ENCODE assay signal across 1 cellular context in the genomic region with DNA sequence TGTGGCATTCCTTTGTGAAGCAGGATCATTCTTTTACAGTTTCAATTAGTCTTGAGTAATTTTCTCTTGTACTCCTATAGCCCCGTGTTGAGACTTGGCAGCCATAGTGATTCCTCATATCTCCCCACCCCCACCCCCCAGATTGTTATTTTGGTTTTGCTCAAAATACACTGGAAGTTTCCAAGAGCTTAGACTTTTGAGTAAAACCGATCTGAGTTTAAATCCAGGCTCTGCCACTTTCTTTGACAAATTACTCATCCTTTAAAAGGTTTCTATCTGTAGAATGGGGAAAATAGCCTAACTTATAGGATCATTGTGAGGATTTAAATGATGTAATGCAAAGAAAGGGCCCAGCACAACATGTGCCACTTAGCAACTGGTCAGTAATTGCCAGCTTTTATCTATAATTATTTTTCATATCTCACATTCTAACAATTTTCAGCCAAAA.
TF ChIP-seq lines count a peak whose summit lies in the region.

No MANE protein-coding gene starts in this region.

TF ChIP-seq in IMR-90, 13 proteins besides CTCF, POLR2A, EP300 and RAD21:
- TF ChIP-seq, protein P1, sequence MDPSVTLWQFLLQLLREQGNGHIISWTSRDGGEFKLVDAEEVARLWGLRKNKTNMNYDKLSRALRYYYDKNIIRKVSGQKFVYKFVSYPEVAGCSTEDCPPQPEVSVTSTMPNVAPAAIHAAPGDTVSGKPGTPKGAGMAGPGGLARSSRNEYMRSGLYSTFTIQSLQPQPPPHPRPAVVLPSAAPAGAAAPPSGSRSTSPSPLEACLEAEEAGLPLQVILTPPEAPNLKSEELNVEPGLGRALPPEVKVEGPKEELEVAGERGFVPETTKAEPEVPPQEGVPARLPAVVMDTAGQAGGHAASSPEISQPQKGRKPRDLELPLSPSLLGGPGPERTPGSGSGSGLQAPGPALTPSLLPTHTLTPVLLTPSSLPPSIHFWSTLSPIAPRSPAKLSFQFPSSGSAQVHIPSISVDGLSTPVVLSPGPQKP (IDR thresholded peaks at IDR 0.05; ENCODE audit: borderline replicate concordance, low read depth, low read length), result no peak
- TF ChIP-seq RCOR1 (IDR thresholded peaks at IDR 0.05; ENCODE audit: insufficient replicate concordance, low read length) (no peak), NFE2L2 (IDR thresholded peaks at IDR 0.05; ENCODE audit: low read depth, low read length) (no peak), RFX5 (IDR thresholded peaks at IDR 0.05; ENCODE audit: low read depth, low read length) (no peak), BHLHE40 (IDR thresholded peaks at IDR 0.05; ENCODE audit: low read depth, low read length) (no peak), MAZ (IDR thresholded peaks at IDR 0.05; ENCODE audit: borderline replicate concordance, low read depth, low read length) (no peak), CHD1 (IDR thresholded peaks at IDR 0.05; ENCODE audit: low read depth, low read length) (no peak), CEBPB (IDR thresholded peaks at IDR 0.05; ENCODE audit: low read depth, low read length) (no peak), FOS (IDR thresholded peaks at IDR 0.05; ENCODE audit: low read depth, low read length) (no peak), SMC3 (IDR thresholded peaks at IDR 0.05; ENCODE audit: low read depth, low read length) (no peak), MAFK (IDR thresholded peaks at IDR 0.05; ENCODE audit: low read depth, low read length) (no peak), MXI1 (IDR thresholded peaks at IDR 0.05; ENCODE audit: borderline replicate concordance, low read depth, low read length) (no peak)
- TF ChIP-seq, protein P2, sequence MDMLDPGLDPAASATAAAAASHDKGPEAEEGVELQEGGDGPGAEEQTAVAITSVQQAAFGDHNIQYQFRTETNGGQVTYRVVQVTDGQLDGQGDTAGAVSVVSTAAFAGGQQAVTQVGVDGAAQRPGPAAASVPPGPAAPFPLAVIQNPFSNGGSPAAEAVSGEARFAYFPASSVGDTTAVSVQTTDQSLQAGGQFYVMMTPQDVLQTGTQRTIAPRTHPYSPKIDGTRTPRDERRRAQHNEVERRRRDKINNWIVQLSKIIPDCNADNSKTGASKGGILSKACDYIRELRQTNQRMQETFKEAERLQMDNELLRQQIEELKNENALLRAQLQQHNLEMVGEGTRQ (IDR thresholded peaks at IDR 0.05; ENCODE audit: low read depth, low read length), result no peak
